In the genomic region with DNA sequence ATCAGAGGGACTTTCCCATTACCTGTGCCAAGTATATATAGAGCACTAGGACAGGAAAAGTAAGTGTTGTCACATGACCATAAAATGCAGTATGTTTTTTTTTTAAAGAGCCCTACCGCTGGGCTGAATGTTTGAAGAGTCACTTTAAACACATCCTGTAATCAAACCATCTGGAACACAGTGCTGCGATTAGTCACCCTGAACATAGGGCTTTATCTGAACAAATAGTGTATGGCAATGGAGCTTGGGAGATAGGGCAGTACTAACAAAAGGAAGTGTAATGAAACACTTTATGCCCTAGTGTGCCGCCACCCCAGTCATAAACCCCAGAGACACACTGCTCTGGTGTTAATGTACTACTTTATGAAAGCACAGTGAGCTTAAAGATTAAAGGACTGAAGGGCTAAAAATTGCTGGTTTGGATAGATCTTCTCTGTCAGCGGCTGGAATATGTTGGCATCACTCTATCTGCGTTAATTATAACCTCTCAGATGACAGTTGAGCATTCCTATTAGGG, we compare ENCODE assay signal across 1 cellular context.
TF ChIP-seq lines count a peak whose summit lies in the region.

No MANE protein-coding gene starts in this region.

TF ChIP-seq in K562, 482 proteins besides CTCF, POLR2A, EP300 and RAD21 (continued from another document and continues in another):
- 0 out of 4 replicates have a peak, but pooled peaks have one; percentile 15 to 18 for TF ChIP-seq NRF1 (conservative IDR thresholded peaks at IDR 0.05 in 1 of 2, IDR thresholded peaks at IDR 0.05 in 1 of 2)
- no peak for TF ChIP-seq ZNF695 (CRISPR knock-in tag; IDR thresholded peaks at IDR 0.05)
- peak in 1 of 3 experiments; percentile 8 for TF ChIP-seq YY1 (IDR thresholded peaks at IDR 0.05; ENCODE audit: borderline replicate concordance in 1 of 3, control insufficient read depth in 1 of 3, extremely low read depth in 1 of 3, insufficient read depth in 3 of 3, insufficient read length in 1 of 3, insufficient replicate concordance in 2 of 3, low read depth in 1 of 3, low read length in 2 of 3)
- TF ChIP-seq BHLHE40 (IDR thresholded peaks at IDR 0.05; ENCODE audit: low read length), result peak; percentile 46; the same call in 1 of the 2 replicates
- no peak for TF ChIP-seq MXI1 (IDR thresholded peaks at IDR 0.05; ENCODE audit: low read depth, low read length)
- TF ChIP-seq NCOR1 (IDR thresholded peaks at IDR 0.05), result peak; percentile 86
- TF ChIP-seq EHMT2 (IDR thresholded peaks at IDR 0.05), result peak; percentile 30; the same call in 1 of the 2 replicates
- no peak for TF ChIP-seq HDGF (IDR thresholded peaks at IDR 0.05)
- TF ChIP-seq, protein P1, sequence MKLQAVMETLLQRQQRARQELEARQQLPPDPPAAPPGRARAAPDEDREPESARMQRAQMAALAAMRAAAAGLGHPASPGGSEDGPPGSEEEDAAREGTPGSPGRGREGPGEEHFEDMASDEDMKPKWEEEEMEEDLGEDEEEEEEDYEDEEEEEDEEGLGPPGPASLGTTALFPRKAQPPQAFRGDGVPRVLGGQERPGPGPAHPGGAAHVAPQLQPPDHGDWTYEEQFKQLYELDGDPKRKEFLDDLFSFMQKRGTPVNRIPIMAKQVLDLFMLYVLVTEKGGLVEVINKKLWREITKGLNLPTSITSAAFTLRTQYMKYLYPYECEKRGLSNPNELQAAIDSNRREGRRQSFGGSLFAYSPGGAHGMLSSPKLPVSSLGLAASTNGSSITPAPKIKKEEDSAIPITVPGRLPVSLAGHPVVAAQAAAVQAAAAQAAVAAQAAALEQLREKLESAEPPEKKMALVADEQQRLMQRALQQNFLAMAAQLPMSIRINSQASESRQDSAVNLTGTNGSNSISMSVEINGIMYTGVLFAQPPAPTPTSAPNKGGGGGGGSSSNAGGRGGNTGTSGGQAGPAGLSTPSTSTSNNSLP (IDR thresholded peaks at IDR 0.05; ENCODE audit: borderline replicate concordance, low read depth, low read length), result peak; percentile 97
- TF ChIP-seq, protein P2, sequence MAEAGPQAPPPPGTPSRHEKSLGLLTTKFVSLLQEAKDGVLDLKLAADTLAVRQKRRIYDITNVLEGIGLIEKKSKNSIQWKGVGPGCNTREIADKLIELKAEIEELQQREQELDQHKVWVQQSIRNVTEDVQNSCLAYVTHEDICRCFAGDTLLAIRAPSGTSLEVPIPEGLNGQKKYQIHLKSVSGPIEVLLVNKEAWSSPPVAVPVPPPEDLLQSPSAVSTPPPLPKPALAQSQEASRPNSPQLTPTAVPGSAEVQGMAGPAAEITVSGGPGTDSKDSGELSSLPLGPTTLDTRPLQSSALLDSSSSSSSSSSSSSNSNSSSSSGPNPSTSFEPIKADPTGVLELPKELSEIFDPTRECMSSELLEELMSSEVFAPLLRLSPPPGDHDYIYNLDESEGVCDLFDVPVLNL (CRISPR knock-in tag; IDR thresholded peaks at IDR 0.05; ENCODE audit: low read depth), result no peak
- no peak for TF ChIP-seq SAFB (IDR thresholded peaks at IDR 0.05; ENCODE audit: borderline replicate concordance, low read depth, low read length)
- no peak for TF ChIP-seq WHSC1 (IDR thresholded peaks at IDR 0.05; ENCODE audit: low read length)
- no peak for TF ChIP-seq ZNF717 (CRISPR knock-in tag; IDR thresholded peaks at IDR 0.05)
- TF ChIP-seq STAT5B (CRISPR knock-in tag; IDR thresholded peaks at IDR 0.05), result no peak
- TF ChIP-seq HNRNPLL (IDR thresholded peaks at IDR 0.05; ENCODE audit: low read depth, low read length, poor library complexity, severe bottlenecking), result no peak
- TF ChIP-seq TSC22D4 (tag; IDR thresholded peaks at IDR 0.05), result no peak
- no peak for TF ChIP-seq ZNF184 (CRISPR knock-in tag; IDR thresholded peaks at IDR 0.05)
- TF ChIP-seq, protein P3, sequence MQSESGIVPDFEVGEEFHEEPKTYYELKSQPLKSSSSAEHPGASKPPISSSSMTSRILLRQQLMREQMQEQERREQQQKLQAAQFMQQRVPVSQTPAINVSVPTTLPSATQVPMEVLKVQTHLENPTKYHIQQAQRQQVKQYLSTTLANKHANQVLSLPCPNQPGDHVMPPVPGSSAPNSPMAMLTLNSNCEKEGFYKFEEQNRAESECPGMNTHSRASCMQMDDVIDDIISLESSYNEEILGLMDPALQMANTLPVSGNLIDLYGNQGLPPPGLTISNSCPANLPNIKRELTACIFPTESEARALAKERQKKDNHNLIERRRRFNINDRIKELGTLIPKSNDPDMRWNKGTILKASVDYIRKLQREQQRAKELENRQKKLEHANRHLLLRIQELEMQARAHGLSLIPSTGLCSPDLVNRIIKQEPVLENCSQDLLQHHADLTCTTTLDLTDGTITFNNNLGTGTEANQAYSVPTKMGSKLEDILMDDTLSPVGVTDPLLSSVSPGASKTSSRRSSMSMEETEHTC (IDR thresholded peaks at IDR 0.05), result no peak
- TF ChIP-seq, protein P4, sequence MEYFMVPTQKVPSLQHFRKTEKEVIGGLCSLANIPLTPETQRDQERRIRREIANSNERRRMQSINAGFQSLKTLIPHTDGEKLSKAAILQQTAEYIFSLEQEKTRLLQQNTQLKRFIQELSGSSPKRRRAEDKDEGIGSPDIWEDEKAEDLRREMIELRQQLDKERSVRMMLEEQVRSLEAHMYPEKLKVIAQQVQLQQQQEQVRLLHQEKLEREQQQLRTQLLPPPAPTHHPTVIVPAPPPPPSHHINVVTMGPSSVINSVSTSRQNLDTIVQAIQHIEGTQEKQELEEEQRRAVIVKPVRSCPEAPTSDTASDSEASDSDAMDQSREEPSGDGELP (CRISPR knock-in tag; IDR thresholded peaks at IDR 0.05; ENCODE audit: borderline replicate concordance), result no peak
- no peak for TF ChIP-seq EWSR1 (IDR thresholded peaks at IDR 0.05; ENCODE audit: borderline replicate concordance, low read depth, partially characterized antibody)
- TF ChIP-seq ZNF274 (IDR thresholded peaks at IDR 0.05; ENCODE audit: borderline replicate concordance, low read depth, low read length), result no peak
- TF ChIP-seq SMARCE1 (IDR thresholded peaks at IDR 0.05), result peak; percentile 94
- TF ChIP-seq ZNF75A (CRISPR knock-in tag; IDR thresholded peaks at IDR 0.05), result no peak
- no peak for TF ChIP-seq ZNF165 (CRISPR knock-in tag; IDR thresholded peaks at IDR 0.05; ENCODE audit: borderline replicate concordance)
- TF ChIP-seq, protein P5, sequence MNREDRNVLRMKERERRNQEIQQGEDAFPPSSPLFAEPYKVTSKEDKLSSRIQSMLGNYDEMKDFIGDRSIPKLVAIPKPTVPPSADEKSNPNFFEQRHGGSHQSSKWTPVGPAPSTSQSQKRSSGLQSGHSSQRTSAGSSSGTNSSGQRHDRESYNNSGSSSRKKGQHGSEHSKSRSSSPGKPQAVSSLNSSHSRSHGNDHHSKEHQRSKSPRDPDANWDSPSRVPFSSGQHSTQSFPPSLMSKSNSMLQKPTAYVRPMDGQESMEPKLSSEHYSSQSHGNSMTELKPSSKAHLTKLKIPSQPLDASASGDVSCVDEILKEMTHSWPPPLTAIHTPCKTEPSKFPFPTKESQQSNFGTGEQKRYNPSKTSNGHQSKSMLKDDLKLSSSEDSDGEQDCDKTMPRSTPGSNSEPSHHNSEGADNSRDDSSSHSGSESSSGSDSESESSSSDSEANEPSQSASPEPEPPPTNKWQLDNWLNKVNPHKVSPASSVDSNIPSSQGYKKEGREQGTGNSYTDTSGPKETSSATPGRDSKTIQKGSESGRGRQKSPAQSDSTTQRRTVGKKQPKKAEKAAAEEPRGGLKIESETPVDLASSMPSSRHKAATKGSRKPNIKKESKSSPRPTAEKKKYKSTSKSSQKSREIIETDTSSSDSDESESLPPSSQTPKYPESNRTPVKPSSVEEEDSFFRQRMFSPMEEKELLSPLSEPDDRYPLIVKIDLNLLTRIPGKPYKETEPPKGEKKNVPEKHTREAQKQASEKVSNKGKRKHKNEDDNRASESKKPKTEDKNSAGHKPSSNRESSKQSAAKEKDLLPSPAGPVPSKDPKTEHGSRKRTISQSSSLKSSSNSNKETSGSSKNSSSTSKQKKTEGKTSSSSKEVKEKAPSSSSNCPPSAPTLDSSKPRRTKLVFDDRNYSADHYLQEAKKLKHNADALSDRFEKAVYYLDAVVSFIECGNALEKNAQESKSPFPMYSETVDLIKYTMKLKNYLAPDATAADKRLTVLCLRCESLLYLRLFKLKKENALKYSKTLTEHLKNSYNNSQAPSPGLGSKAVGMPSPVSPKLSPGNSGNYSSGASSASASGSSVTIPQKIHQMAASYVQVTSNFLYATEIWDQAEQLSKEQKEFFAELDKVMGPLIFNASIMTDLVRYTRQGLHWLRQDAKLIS (CRISPR knock-in tag; IDR thresholded peaks at IDR 0.05), result no peak
- no peak for TF ChIP-seq TAF9B (IDR thresholded peaks at IDR 0.05; ENCODE audit: partially characterized antibody)
- TF ChIP-seq ZNF583 (CRISPR knock-in tag; IDR thresholded peaks at IDR 0.05), result no peak
- TF ChIP-seq DACH1 (IDR thresholded peaks at IDR 0.05; ENCODE audit: partially characterized antibody), result peak; percentile 33
- TF ChIP-seq MBD2 (IDR thresholded peaks at IDR 0.05; ENCODE audit: borderline replicate concordance, low read depth), result peak; percentile 54
- TF ChIP-seq, protein P6, sequence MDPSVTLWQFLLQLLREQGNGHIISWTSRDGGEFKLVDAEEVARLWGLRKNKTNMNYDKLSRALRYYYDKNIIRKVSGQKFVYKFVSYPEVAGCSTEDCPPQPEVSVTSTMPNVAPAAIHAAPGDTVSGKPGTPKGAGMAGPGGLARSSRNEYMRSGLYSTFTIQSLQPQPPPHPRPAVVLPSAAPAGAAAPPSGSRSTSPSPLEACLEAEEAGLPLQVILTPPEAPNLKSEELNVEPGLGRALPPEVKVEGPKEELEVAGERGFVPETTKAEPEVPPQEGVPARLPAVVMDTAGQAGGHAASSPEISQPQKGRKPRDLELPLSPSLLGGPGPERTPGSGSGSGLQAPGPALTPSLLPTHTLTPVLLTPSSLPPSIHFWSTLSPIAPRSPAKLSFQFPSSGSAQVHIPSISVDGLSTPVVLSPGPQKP (CRISPR knock-in tag; IDR thresholded peaks at IDR 0.05), result no peak
- peak; percentile 35; the same call in 1 of the 2 replicates for TF ChIP-seq ELF1 (tag; IDR thresholded peaks at IDR 0.05)
- TF ChIP-seq IFI16 (CRISPR knock-in tag; IDR thresholded peaks at IDR 0.05), result no peak
- TF ChIP-seq RBM17 (IDR thresholded peaks at IDR 0.05; ENCODE audit: borderline replicate concordance, low read depth, low read length), result no peak
- TF ChIP-seq, protein P7, sequence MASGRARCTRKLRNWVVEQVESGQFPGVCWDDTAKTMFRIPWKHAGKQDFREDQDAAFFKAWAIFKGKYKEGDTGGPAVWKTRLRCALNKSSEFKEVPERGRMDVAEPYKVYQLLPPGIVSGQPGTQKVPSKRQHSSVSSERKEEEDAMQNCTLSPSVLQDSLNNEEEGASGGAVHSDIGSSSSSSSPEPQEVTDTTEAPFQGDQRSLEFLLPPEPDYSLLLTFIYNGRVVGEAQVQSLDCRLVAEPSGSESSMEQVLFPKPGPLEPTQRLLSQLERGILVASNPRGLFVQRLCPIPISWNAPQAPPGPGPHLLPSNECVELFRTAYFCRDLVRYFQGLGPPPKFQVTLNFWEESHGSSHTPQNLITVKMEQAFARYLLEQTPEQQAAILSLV (tag; IDR thresholded peaks at IDR 0.05), result no peak
- no peak for TF ChIP-seq RBM14 (IDR thresholded peaks at IDR 0.05; ENCODE audit: borderline replicate concordance, insufficient read depth, low read depth, low read length)
- TF ChIP-seq, protein P8, sequence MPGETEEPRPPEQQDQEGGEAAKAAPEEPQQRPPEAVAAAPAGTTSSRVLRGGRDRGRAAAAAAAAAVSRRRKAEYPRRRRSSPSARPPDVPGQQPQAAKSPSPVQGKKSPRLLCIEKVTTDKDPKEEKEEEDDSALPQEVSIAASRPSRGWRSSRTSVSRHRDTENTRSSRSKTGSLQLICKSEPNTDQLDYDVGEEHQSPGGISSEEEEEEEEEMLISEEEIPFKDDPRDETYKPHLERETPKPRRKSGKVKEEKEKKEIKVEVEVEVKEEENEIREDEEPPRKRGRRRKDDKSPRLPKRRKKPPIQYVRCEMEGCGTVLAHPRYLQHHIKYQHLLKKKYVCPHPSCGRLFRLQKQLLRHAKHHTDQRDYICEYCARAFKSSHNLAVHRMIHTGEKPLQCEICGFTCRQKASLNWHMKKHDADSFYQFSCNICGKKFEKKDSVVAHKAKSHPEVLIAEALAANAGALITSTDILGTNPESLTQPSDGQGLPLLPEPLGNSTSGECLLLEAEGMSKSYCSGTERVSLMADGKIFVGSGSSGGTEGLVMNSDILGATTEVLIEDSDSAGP (CRISPR knock-in tag; IDR thresholded peaks at IDR 0.05), result peak; percentile 73
- TF ChIP-seq, protein P9, sequence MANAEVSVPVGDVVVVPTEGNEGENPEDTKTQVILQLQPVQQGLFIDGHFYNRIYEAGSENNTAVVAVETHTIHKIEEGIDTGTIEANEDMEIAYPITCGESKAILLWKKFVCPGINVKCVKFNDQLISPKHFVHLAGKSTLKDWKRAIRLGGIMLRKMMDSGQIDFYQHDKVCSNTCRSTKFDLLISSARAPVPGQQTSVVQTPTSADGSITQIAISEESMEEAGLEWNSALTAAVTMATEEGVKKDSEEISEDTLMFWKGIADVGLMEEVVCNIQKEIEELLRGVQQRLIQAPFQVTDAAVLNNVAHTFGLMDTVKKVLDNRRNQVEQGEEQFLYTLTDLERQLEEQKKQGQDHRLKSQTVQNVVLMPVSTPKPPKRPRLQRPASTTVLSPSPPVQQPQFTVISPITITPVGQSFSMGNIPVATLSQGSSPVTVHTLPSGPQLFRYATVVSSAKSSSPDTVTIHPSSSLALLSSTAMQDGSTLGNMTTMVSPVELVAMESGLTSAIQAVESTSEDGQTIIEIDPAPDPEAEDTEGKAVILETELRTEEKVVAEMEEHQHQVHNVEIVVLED (CRISPR knock-in tag; IDR thresholded peaks at IDR 0.05), result no peak
- no peak for TF ChIP-seq MIER1 (IDR thresholded peaks at IDR 0.05; ENCODE audit: low read depth)
- TF ChIP-seq ZNF12 (CRISPR knock-in tag; IDR thresholded peaks at IDR 0.05), result no peak
- TF ChIP-seq DIDO1 (tag; IDR thresholded peaks at IDR 0.05; ENCODE audit: low read depth), result no peak
- TF ChIP-seq, protein P10, sequence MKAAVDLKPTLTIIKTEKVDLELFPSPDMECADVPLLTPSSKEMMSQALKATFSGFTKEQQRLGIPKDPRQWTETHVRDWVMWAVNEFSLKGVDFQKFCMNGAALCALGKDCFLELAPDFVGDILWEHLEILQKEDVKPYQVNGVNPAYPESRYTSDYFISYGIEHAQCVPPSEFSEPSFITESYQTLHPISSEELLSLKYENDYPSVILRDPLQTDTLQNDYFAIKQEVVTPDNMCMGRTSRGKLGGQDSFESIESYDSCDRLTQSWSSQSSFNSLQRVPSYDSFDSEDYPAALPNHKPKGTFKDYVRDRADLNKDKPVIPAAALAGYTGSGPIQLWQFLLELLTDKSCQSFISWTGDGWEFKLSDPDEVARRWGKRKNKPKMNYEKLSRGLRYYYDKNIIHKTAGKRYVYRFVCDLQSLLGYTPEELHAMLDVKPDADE (conservative IDR thresholded peaks at IDR 0.05; ENCODE audit: control insufficient read depth, low read depth, low read length), result no peak
- TF ChIP-seq PYGO2 (tag; IDR thresholded peaks at IDR 0.05), result peak; percentile 25; the same call in 1 of the 2 replicates
- TF ChIP-seq, protein P11, sequence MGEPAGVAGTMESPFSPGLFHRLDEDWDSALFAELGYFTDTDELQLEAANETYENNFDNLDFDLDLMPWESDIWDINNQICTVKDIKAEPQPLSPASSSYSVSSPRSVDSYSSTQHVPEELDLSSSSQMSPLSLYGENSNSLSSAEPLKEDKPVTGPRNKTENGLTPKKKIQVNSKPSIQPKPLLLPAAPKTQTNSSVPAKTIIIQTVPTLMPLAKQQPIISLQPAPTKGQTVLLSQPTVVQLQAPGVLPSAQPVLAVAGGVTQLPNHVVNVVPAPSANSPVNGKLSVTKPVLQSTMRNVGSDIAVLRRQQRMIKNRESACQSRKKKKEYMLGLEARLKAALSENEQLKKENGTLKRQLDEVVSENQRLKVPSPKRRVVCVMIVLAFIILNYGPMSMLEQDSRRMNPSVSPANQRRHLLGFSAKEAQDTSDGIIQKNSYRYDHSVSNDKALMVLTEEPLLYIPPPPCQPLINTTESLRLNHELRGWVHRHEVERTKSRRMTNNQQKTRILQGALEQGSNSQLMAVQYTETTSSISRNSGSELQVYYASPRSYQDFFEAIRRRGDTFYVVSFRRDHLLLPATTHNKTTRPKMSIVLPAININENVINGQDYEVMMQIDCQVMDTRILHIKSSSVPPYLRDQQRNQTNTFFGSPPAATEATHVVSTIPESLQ (CRISPR knock-in tag; IDR thresholded peaks at IDR 0.05), result no peak
- no peak for TF ChIP-seq KAT2B (IDR thresholded peaks at IDR 0.05; ENCODE audit: low read depth, low read length)
